8 cellular contexts compared by ENCODE assay signal in genomic region chr13:79775830-79776229, GRCh38.
DNase-seq lines count a peak whose midpoint lies in the region; ATAC-seq, FAIRE-seq and TF ChIP-seq lines count a peak whose summit lies in the region.

No MANE protein-coding gene starts in this region.

- H3K4me1 Mint-ChIP-seq in MCF 10A (ENCODE audit: insufficient read depth, unreplicated experiment), result peaks cover 20% of the 10 kb centered on the region

- H3K27me3 ChIP-seq in left lung, result no peaks in the 10 kb centered on the region

- no peaks in the 10 kb centered on the region for H3K36me3 ChIP-seq in left lung

- no TSS peak for BruUV-seq in MCF 10A (replicated peaks; lab: Mats Ljungman, UMichigan)

- TF ChIP-seq POLR2A in GM12892 (IDR thresholded peaks at IDR 0.05; ENCODE audit: low read depth, low read length), result no peak

- peaks cover 0 to 11% of the 10 kb centered on the region in 2 donors for H3K9me3 ChIP-seq in left lung

- CTCF ChIA-PET in MCF 10A (lab: Yijun Ruan, JAX), result interaction anchor here (0.6 to 1.6 kb wide), 9 partner anchors 8 to 1121 kb away, joined by 3 to 8 read pairs (median 3); partner anchors contain the start of gene SPRY2

- ATAC-seq in left lung (peak; percentile 89), HG03196 (IDR thresholded peaks at IDR 0.05; ENCODE audit: unreplicated experiment) (no peak)
- no peak for ATAC-seq in stimulated activated naive CD8-positive, alpha-beta T cell treated with anti-CD3 and anti-CD28 coated beads, Interleukin-15, Interleukin-2, amounts not matched to agents 100 U/mL and 50 U/mL, for 24 hours

- H3K27ac ChIP-seq in 22Rv1 (no peak overlapping the region), left lung (no peak overlapping the region)

- POLR2A ChIA-PET in MCF 10A (lab: Yijun Ruan, JAX), result interaction anchor here (0.7 to 1.9 kb wide), 3 partner anchors 563 to 1150 kb away, joined by 3 to 7 read pairs (median 3); partner anchors contain the start of gene SPRY2

- intact Hi-C loops in MCF 10A (cut with micrococcal nuclease), result loop anchor here (1.0 to 10.0 kb wide), 7 partner anchors 145 to 1241 kb away; partner anchors contain the start of gene SPRY2
- intact Hi-C loops in left lung (cut with DNase I), result no loop called here

- H3K27me3 Mint-ChIP-seq in MCF 10A (ENCODE audit: insufficient read depth, unreplicated experiment), result no peaks in the 10 kb centered on the region

- H3K4me1 ChIP-seq in left lung, result peaks cover 5 to 8% of the 10 kb centered on the region in 2 donors

- H3K27ac Mint-ChIP-seq in MCF 10A (ENCODE audit: low read depth, unreplicated experiment), result no peak overlapping the region

- no peak overlapping the region for H3K4me3 Mint-ChIP-seq in MCF 10A (ENCODE audit: unreplicated experiment)

- peaks cover 10% of the 10 kb centered on the region for H3K9me3 Mint-ChIP-seq in MCF 10A (ENCODE audit: unreplicated experiment)

- FAIRE-seq in GM12892 (lab: Jason Lieb, UNC), result peak; percentile 42

- DNase-seq in GM12892 (ENCODE audit: insufficient read length), result no peak
- peak; percentile 14 for DNase-seq in NCI-H1092 (lab: John Stamatoyannopoulos, UW)
- peak; percentile 58 for DNase-seq in MCF 10A (ENCODE audit: unreplicated experiment)
- DNase-seq in left lung, result no peak
- DNase-seq in NCI-H1105 (lab: John Stamatoyannopoulos, UW), result no peak
- no peak for DNase-seq in stimulated activated naive CD8-positive, alpha-beta T cell treated with anti-CD3 and anti-CD28 coated beads, Interleukin-15, Interleukin-2, amounts not matched to agents 100 U/mL and 50 U/mL, for 24 hours

- no peak overlapping the region for H3K4me3 ChIP-seq in left lung

- no peaks in the 10 kb centered on the region for H3K36me3 Mint-ChIP-seq in MCF 10A (ENCODE audit: insufficient read depth, unreplicated experiment)

- TF ChIP-seq CTCF in 22Rv1 (IDR thresholded peaks at IDR 0.05) (peak; percentile 75), MCF 10A (IDR thresholded peaks at IDR 0.05; ENCODE audit: unreplicated experiment) (peak; percentile 53), left lung (IDR thresholded peaks at IDR 0.05) (peak; percentile 34 to 41)

Comparison
In these comparisons a context has a peak if more than half of its experiments do, and no peak if none do; other contexts are left out.
1. DNase-seq: peak in NCI-H1092 (single experiment) and MCF 10A (single experiment); none in GM12892 (single experiment), left lung (0 of 2), NCI-H1105 (single experiment) and stimulated activated naive CD8-positive, alpha-beta T cell treated with anti-CD3 and anti-CD28 coated beads, Interleukin-15, Interleukin-2, amounts not matched to agents 100 U/mL and 50 U/mL, for 24 hours (single experiment).
2. Peak in every context shown above with its lines, with median percentiles within 50 percentile points of each other: CTCF ChIP-seq.